ENCODE assay signal across 10 cellular contexts in genomic region chr20:9503530-9504251, GRCh38. TPM values are rescaled to one million over a fixed set of nuclear protein-coding genes. Genes with fewer than 3 reads are reported as not detected.
DNase-seq lines count a peak whose midpoint lies in the region; ATAC-seq and TF ChIP-seq lines count a peak whose summit lies in the region.
"Had no signal": no experiment of that assay in that cellular context is flagged by ENCODE, and none has a peak within 500 bp of the region (broad histone marks: within the 10 kb centered on the region; RNA-seq: fewer than 3 reads in every experiment).

No MANE protein-coding gene starts in this region.

- no peaks in the 10 kb centered on the region for H3K4me1 ChIP-seq in SJCRH30

- peak; percentile 33 for TF ChIP-seq CTCF in AG09319 (IDR thresholded peaks at IDR 0.05; ENCODE audit: low read depth, low read length)
- TF ChIP-seq CTCF in glutamatergic neuron (IDR thresholded peaks at IDR 0.05; ENCODE audit: partially characterized antibody, unreplicated experiment): no peak

- H3K4me3 ChIP-seq in SJCRH30: no peak overlapping the region

- no peaks in the 10 kb centered on the region for H3K9me3 ChIP-seq in SJCRH30 (replicated peaks)

- peaks cover 3% of the 10 kb centered on the region for H3K4me1 Mint-ChIP-seq in glutamatergic neuron (ENCODE audit: low read depth, unreplicated experiment)

- H3K36me3 ChIP-seq in SJCRH30: no peaks in the 10 kb centered on the region

- H3K27me3 ChIP-seq in SJCRH30: 0 out of 2 replicates have a peak, but pooled peaks cover 8% of the 10 kb centered on the region

- no peak overlapping the region for H3K27ac ChIP-seq in SJCRH30

- H3K9me3 Mint-ChIP-seq in glutamatergic neuron (ENCODE audit: unreplicated experiment): peaks cover 3% of the 10 kb centered on the region

- CTCF ChIA-PET in HEK293T (lab: Yijun Ruan, JAX): interaction anchor here (0.7 to 0.8 kb wide), 4 partner anchors 24 to 672 kb away, joined by 3 to 4 read pairs (median 3); no protein-coding TSS in a partner anchor

- POLR2A ChIA-PET in HEK293T (lab: Yijun Ruan, JAX): no interaction called here

- H3K36me3 Mint-ChIP-seq in glutamatergic neuron (ENCODE audit: unreplicated experiment): no peaks in the 10 kb centered on the region

- DNase-seq in AG09319 (ENCODE audit: extremely low read depth, low read depth): peak; percentile 25
- peak; percentile 13 for DNase-seq in HEK293T (ENCODE audit: extremely low spot score)
- DNase-seq in RPMI8226: peak; percentile 13
- peak; percentile 41 for DNase-seq in glutamatergic neuron
- DNase-seq in SJCRH30: no peak
- DNase-seq in activated CD4-positive, alpha-beta T cell treated with anti-CD3 and anti-CD28 coated beads for 48 hours: no peak
- DNase-seq: activated CD8-positive, alpha-beta memory T cell treated with anti-CD3 and anti-CD28 coated beads, Interleukin-2, amount 50 U/mL, for 4 hours; NCI-H1048 had no signal

- ATAC-seq in GM19452 (IDR thresholded peaks at IDR 0.05; ENCODE audit: unreplicated experiment) (no peak), GM19324 (IDR thresholded peaks at IDR 0.05; ENCODE audit: low FRiP score, unreplicated experiment) (no peak)

- no peak overlapping the region for H3K4me3 Mint-ChIP-seq in glutamatergic neuron (ENCODE audit: unreplicated experiment)

- no peak overlapping the region for H3K27ac Mint-ChIP-seq in glutamatergic neuron (ENCODE audit: unreplicated experiment)

- peaks cover 10% of the 10 kb centered on the region for H3K27me3 Mint-ChIP-seq in glutamatergic neuron (ENCODE audit: unreplicated experiment)

TF ChIP-seq in HEK293T, 16 proteins besides CTCF, POLR2A, EP300 and RAD21:
- no peak for TF ChIP-seq SUZ12 (IDR thresholded peaks at IDR 0.05)
- no peak for TF ChIP-seq ARNT (IDR thresholded peaks at IDR 0.05)
- no peak for TF ChIP-seq FOXM1 (IDR thresholded peaks at IDR 0.05; ENCODE audit: borderline replicate concordance)
- TF ChIP-seq TARDBP (IDR thresholded peaks at IDR 0.05): no peak
- no peak for TF ChIP-seq ELF4 (IDR thresholded peaks at IDR 0.05)
- TF ChIP-seq LEF1 (IDR thresholded peaks at IDR 0.05; ENCODE audit: borderline replicate concordance): no peak
- TF ChIP-seq FOXA1 (IDR thresholded peaks at IDR 0.05): no peak
- no peak for TF ChIP-seq SP1 (IDR thresholded peaks at IDR 0.05)
- TF ChIP-seq FOXK2 (IDR thresholded peaks at IDR 0.05): no peak
- no peak for TF ChIP-seq ZNF384 (IDR thresholded peaks at IDR 0.05)
- TF ChIP-seq NFRKB (IDR thresholded peaks at IDR 0.05): no peak
- TF ChIP-seq HDGF (IDR thresholded peaks at IDR 0.05; ENCODE audit: borderline replicate concordance): no peak
- no peak for TF ChIP-seq L3MBTL2 (conservative IDR thresholded peaks at IDR 0.05)
- no peak for TF ChIP-seq BHLHE40 (IDR thresholded peaks at IDR 0.05; ENCODE audit: borderline replicate concordance)
- TF ChIP-seq PKNOX1 (IDR thresholded peaks at IDR 0.05): no peak

RNA-seq across cellular contexts. Expression of gene LAMP5, which starts 10.7 kb away (rescaled TPM):
- not detected for total RNA-seq in glutamatergic neuron (ENCODE audit: unreplicated experiment)
- not detected in 2 replicates for total RNA-seq in SJCRH30 (2014; rRNA removed; shearing (Covaris generic))

Comparison
In these comparisons a context has a peak if more than half of its experiments do, and no peak if none do; other contexts are left out.
1. DNase-seq: peak in AG09319 (single experiment), HEK293T (single experiment), RPMI8226 (single experiment) and glutamatergic neuron (single experiment); none in SJCRH30 (0 of 2) and activated CD4-positive, alpha-beta T cell treated with anti-CD3 and anti-CD28 coated beads for 48 hours (single experiment).